1 cellular context compared by ENCODE assay signal in genomic region chr6:83442752-83443151, GRCh38.
TF ChIP-seq lines count a peak whose summit lies in the region.

No MANE protein-coding gene starts in this region.

TF ChIP-seq in K562, 482 proteins besides CTCF, POLR2A, EP300 and RAD21 (continued from another document and continues in another):
- TF ChIP-seq ZBTB49 (CRISPR knock-in tag; IDR thresholded peaks at IDR 0.05; ENCODE audit: borderline replicate concordance): no peak
- TF ChIP-seq NCOA1 (IDR thresholded peaks at IDR 0.05; ENCODE audit: low read depth): peak; percentile 59; the same call in 1 of the 2 replicates
- TF ChIP-seq BRCA1 (IDR thresholded peaks at IDR 0.05): no peak
- no peak for TF ChIP-seq BRCA1 (CRISPR knock-in tag; IDR thresholded peaks at IDR 0.05)
- no peak for TF ChIP-seq PURB (CRISPR knock-in tag; IDR thresholded peaks at IDR 0.05; ENCODE audit: low read depth)
- TF ChIP-seq MAFG (tag; conservative IDR thresholded peaks at IDR 0.05): peak; percentile 88
- TF ChIP-seq ARID1B (IDR thresholded peaks at IDR 0.05): peak; percentile 93
- no peak for TF ChIP-seq MCM2 (IDR thresholded peaks at IDR 0.05; ENCODE audit: low read depth)
- peak; percentile 85 for TF ChIP-seq C11orf30 (IDR thresholded peaks at IDR 0.05; ENCODE audit: low read depth)
- no peak for TF ChIP-seq ZNF644 (tag; IDR thresholded peaks at IDR 0.05; ENCODE audit: low read depth)
- TF ChIP-seq ZNF232 (CRISPR knock-in tag; IDR thresholded peaks at IDR 0.05): no peak
- TF ChIP-seq JUN (IDR thresholded peaks at IDR 0.05; ENCODE audit: borderline replicate concordance, low read depth, low read length): no peak
- no peak for TF ChIP-seq JUN (CRISPR knock-in tag; IDR thresholded peaks at IDR 0.05; ENCODE audit: borderline replicate concordance)
- no peak for TF ChIP-seq ZC3H8 (IDR thresholded peaks at IDR 0.05)
- no peak for TF ChIP-seq SMAD2 (IDR thresholded peaks at IDR 0.05; ENCODE audit: low read depth, low read length)
- no peak for TF ChIP-seq CBX1 (IDR thresholded peaks at IDR 0.05; ENCODE audit: low read depth)
- TF ChIP-seq TBL1XR1 (IDR thresholded peaks at IDR 0.05; ENCODE audit: low read length in 2 of 2): peak in 1 of 2 experiments; percentile 61; a peak in 2 of 4 replicates
- TF ChIP-seq BCOR (IDR thresholded peaks at IDR 0.05): peak; percentile 81
- no peak for TF ChIP-seq PPARD (CRISPR knock-in tag; IDR thresholded peaks at IDR 0.05)
- no peak for TF ChIP-seq ZNF217 (CRISPR knock-in tag; IDR thresholded peaks at IDR 0.05)
- peak; percentile 84 for TF ChIP-seq KLF16 (IDR thresholded peaks at IDR 0.05)
- no peak for TF ChIP-seq ZNF518B (CRISPR knock-in tag; IDR thresholded peaks at IDR 0.05)
- TF ChIP-seq ARNT (IDR thresholded peaks at IDR 0.05): peak in 1 of 2 experiments; percentile 88; a peak in 2 of 4 replicates
- TF ChIP-seq SNIP1 (IDR thresholded peaks at IDR 0.05; ENCODE audit: low read depth): no peak
- no peak for TF ChIP-seq IRF1 (CRISPR knock-in tag; IDR thresholded peaks at IDR 0.05; ENCODE audit: borderline replicate concordance)
- peak; percentile 68; the same call in 1 of the 2 replicates for TF ChIP-seq GATA2 (CRISPR knock-in tag; IDR thresholded peaks at IDR 0.05)
- no peak for TF ChIP-seq TOE1 (IDR thresholded peaks at IDR 0.05; ENCODE audit: borderline replicate concordance)
- no peak for TF ChIP-seq TOE1 (CRISPR knock-in tag; IDR thresholded peaks at IDR 0.05; ENCODE audit: borderline replicate concordance, low read depth)
- no peak for TF ChIP-seq SLC30A9 (CRISPR knock-in tag; IDR thresholded peaks at IDR 0.05)
- TF ChIP-seq MCM7 (IDR thresholded peaks at IDR 0.05): no peak
- no peak for TF ChIP-seq KLF10 (CRISPR knock-in tag; IDR thresholded peaks at IDR 0.05)
- TF ChIP-seq ELK1 (CRISPR knock-in tag; IDR thresholded peaks at IDR 0.05): no peak
- peak; percentile 68 for TF ChIP-seq EGR1 (conservative IDR thresholded peaks at IDR 0.05)
- no peak for TF ChIP-seq HMGXB4 (CRISPR knock-in tag; IDR thresholded peaks at IDR 0.05)
- no peak for TF ChIP-seq ZNF830 (CRISPR knock-in tag; IDR thresholded peaks at IDR 0.05)
- TF ChIP-seq ZNF124 (CRISPR knock-in tag; IDR thresholded peaks at IDR 0.05): no peak
- TF ChIP-seq PHB (CRISPR knock-in tag; IDR thresholded peaks at IDR 0.05): no peak
- TF ChIP-seq ILF3 (IDR thresholded peaks at IDR 0.05; ENCODE audit: borderline replicate concordance): no peak
- no peak for TF ChIP-seq ZNF274 (IDR thresholded peaks at IDR 0.05; ENCODE audit: borderline replicate concordance, low read depth, low read length)
- no peak for TF ChIP-seq SMAD3 (CRISPR knock-in tag; conservative IDR thresholded peaks at IDR 0.05)
- no peak for TF ChIP-seq ZNF589 (CRISPR knock-in tag; IDR thresholded peaks at IDR 0.05; ENCODE audit: low read depth)
- no peak for TF ChIP-seq NR2C1 (IDR thresholded peaks at IDR 0.05)
- TF ChIP-seq NR2C1 (tag; IDR thresholded peaks at IDR 0.05): no peak
- no peak for TF ChIP-seq CLOCK (CRISPR knock-in tag; IDR thresholded peaks at IDR 0.05; ENCODE audit: borderline replicate concordance)
- TF ChIP-seq EZH2 (IDR thresholded peaks at IDR 0.05; ENCODE audit: borderline replicate concordance, low read depth, low read length): no peak
- no peak for TF ChIP-seq SREBF1 (IDR thresholded peaks at IDR 0.05; ENCODE audit: borderline replicate concordance, low read depth, low read length)
- no peak for TF ChIP-seq SIX5 (IDR thresholded peaks at IDR 0.05; ENCODE audit: borderline replicate concordance in 1 of 2, insufficient read depth in 1 of 2, low read depth in 1 of 2, low read length in 2 of 2)
- TF ChIP-seq ZFP36 (IDR thresholded peaks at IDR 0.05; ENCODE audit: low read depth, low read length, partially characterized antibody): no peak
- TF ChIP-seq ZNF561 (CRISPR knock-in tag; conservative IDR thresholded peaks at IDR 0.05): no peak
- no peak for TF ChIP-seq ETS2 (tag; IDR thresholded peaks at IDR 0.05; ENCODE audit: borderline replicate concordance, poor library complexity, severe bottlenecking)
- peak; percentile 98 for TF ChIP-seq ZBTB1 (CRISPR knock-in tag; IDR thresholded peaks at IDR 0.05; ENCODE audit: borderline replicate concordance, low read depth)
- TF ChIP-seq RFX5 (IDR thresholded peaks at IDR 0.05; ENCODE audit: low read depth, low read length): no peak
- TF ChIP-seq NCOR1 (IDR thresholded peaks at IDR 0.05): peak; percentile 87
- TF ChIP-seq MED1 (CRISPR knock-in tag; IDR thresholded peaks at IDR 0.05; ENCODE audit: borderline replicate concordance): no peak
- TF ChIP-seq KDM1A (IDR thresholded peaks at IDR 0.05): peak; percentile 98
- no peak for TF ChIP-seq NKRF (IDR thresholded peaks at IDR 0.05; ENCODE audit: borderline replicate concordance)
- no peak for TF ChIP-seq BCL6 (CRISPR knock-in tag; IDR thresholded peaks at IDR 0.05)
- TF ChIP-seq NR2C2 (CRISPR knock-in tag; IDR thresholded peaks at IDR 0.05): no peak
- TF ChIP-seq NR2C2 (tag; IDR thresholded peaks at IDR 0.05): no peak
- TF ChIP-seq ZC3H11A (IDR thresholded peaks at IDR 0.05; ENCODE audit: low read depth, low read length): no peak
- no peak for TF ChIP-seq HDGF (IDR thresholded peaks at IDR 0.05)
- TF ChIP-seq GABPA (tag; conservative IDR thresholded peaks at IDR 0.05; ENCODE audit: low read depth): 0 out of 2 replicates have a peak, but pooled peaks have one; percentile 26
- no peak for TF ChIP-seq CC2D1A (IDR thresholded peaks at IDR 0.05)
- TF ChIP-seq LCOR (CRISPR knock-in tag; IDR thresholded peaks at IDR 0.05): peak; percentile 79; the same call in 1 of the 2 replicates
